ENCODE assay signal across 12 cellular contexts in genomic region chr2:171146633-171147032, GRCh38. TPM values are rescaled to one million over a fixed set of nuclear protein-coding genes. Genes with fewer than 3 reads are reported as not detected.
DNase-seq lines count a peak whose midpoint lies in the region; ATAC-seq, FAIRE-seq and TF ChIP-seq lines count a peak whose summit lies in the region.
"Had no signal": no experiment of that assay in that cellular context is flagged by ENCODE, and none has a peak within 500 bp of the region (broad histone marks: within the 10 kb centered on the region; RNA-seq: fewer than 3 reads in every experiment).

No MANE protein-coding gene starts in this region.

- POLR2A ChIA-PET in MCF 10A (lab: Yijun Ruan, JAX): interaction anchor here (1.1 to 1.5 kb wide), 3 partner anchors 9 to 14 kb away, joined by 3 to 7 read pairs (median 3); no protein-coding TSS in a partner anchor

- H3K27me3 ChIP-seq in breast epithelium (no peaks in the 10 kb centered on the region), SU-DHL-6 (ENCODE audit: low read length) (no peaks in the 10 kb centered on the region), keratinocyte (ENCODE audit: control insufficient read depth, extremely low read depth, insufficient read depth, low read length) (no peaks in the 10 kb centered on the region)

- H3K4me2 ChIP-seq in SU-DHL-6 (ENCODE audit: low read depth, low read length, poor library complexity, severe bottlenecking) (peak overlapping the region; percentile 10), keratinocyte (ENCODE audit: control insufficient read depth, extremely low read depth, insufficient read depth, low read depth, low read length) (peak overlapping the region; percentile 50)

- H3K36me3 ChIP-seq in breast epithelium (no peaks in the 10 kb centered on the region), SU-DHL-6 (ENCODE audit: low read length) (no peaks in the 10 kb centered on the region), keratinocyte (ENCODE audit: control insufficient read depth in 2 of 2, extremely low read depth in 1 of 2, insufficient read depth in 2 of 2, low read length in 2 of 2) (no peaks in the 10 kb centered on the region), urinary bladder (ENCODE audit: insufficient read depth) (no peaks in the 10 kb centered on the region)

- H4K20me1 ChIP-seq in SU-DHL-6 (ENCODE audit: low read depth, low read length) (peaks cover 84% of the 10 kb centered on the region), keratinocyte (ENCODE audit: control insufficient read depth, extremely low read depth, insufficient read depth, low read length) (peaks cover 13% of the 10 kb centered on the region)

- peak overlapping the region; percentile 59 for H3K27ac Mint-ChIP-seq in MCF 10A (ENCODE audit: low read depth, unreplicated experiment)

- H3K4me1 Mint-ChIP-seq in MCF 10A (ENCODE audit: insufficient read depth, unreplicated experiment): peaks cover 26% of the 10 kb centered on the region

- CTCF ChIA-PET in MCF 10A (lab: Yijun Ruan, JAX): no interaction called here

- H3K4me3 ChIP-seq in breast epithelium (no peak overlapping the region), SU-DHL-6 (ENCODE audit: insufficient read depth, low read length, poor library complexity, severe bottlenecking) (no peak overlapping the region), keratinocyte (ENCODE audit: control insufficient read depth in 2 of 3, extremely low read depth in 1 of 3, insufficient read depth in 2 of 3, low read depth in 1 of 3, low read length in 3 of 3) (no peak overlapping the region), urinary bladder (ENCODE audit: low read depth, low read length) (no peak overlapping the region)

- H2AFZ ChIP-seq in SU-DHL-6 (ENCODE audit: low read depth, low read length, severe bottlenecking): no peak overlapping the region
- no peak overlapping the region for H2AFZ ChIP-seq in keratinocyte (ENCODE audit: control insufficient read depth, low read length)

- H3K4me1 ChIP-seq in breast epithelium: peaks cover 0 to 2% of the 10 kb centered on the region in 2 donors
- H3K4me1 ChIP-seq in keratinocyte (ENCODE audit: control insufficient read depth, extremely low read depth, insufficient read depth, low read length): peaks cover 6% of the 10 kb centered on the region
- H3K4me1 ChIP-seq in urinary bladder (ENCODE audit: insufficient read depth): peaks cover 2% of the 10 kb centered on the region

- H3K36me3 Mint-ChIP-seq in MCF 10A (ENCODE audit: insufficient read depth, unreplicated experiment): no peaks in the 10 kb centered on the region

- H3K9me1 ChIP-seq in keratinocyte (ENCODE audit: control insufficient read depth, extremely low read depth, insufficient read depth, low read length): peaks cover 2% of the 10 kb centered on the region

- WGBS in urinary bladder: 78% methylated on average over 1 of the region's 1 CpG

- dilution Hi-C loops in keratinocyte (cut with MboI; ENCODE audit: extremely low pct_ligation_motif_present, low sequenced_read_pairs): no loop called here

- no peaks in the 10 kb centered on the region for H3K9me2 ChIP-seq in SU-DHL-6 (replicated peaks; ENCODE audit: insufficient read depth, low read length)

- no peak overlapping the region for H3K4me3 Mint-ChIP-seq in MCF 10A (ENCODE audit: unreplicated experiment)
- H3K4me3 Mint-ChIP-seq: neural crest cell had no signal

- FAIRE-seq in keratinocyte (lab: Jason Lieb, UNC): peak; percentile 17
- FAIRE-seq in urothelium cell line (lab: Jason Lieb, UNC): no peak

- TF ChIP-seq CTCF in MCF 10A (IDR thresholded peaks at IDR 0.05; ENCODE audit: unreplicated experiment) (no peak), breast epithelium (IDR thresholded peaks at IDR 0.05) (no peak), SU-DHL-6 (IDR thresholded peaks at IDR 0.05; ENCODE audit: insufficient read depth, low read length, poor library complexity, severe bottlenecking) (no peak), keratinocyte (optimal IDR thresholded peaks at IDR 0.05 in 1 of 3, IDR thresholded peaks at IDR 0.05 in 1 of 3, conservative IDR thresholded peaks at IDR 0.05 in 1 of 3; ENCODE audit: extremely low read depth in 1 of 3, insufficient read depth in 2 of 3, low read length in 3 of 3) (no peak)

- intact Hi-C loops in MCF 10A (cut with micrococcal nuclease) (no loop called here), breast epithelium (cut with DNase I; ENCODE audit: low total_unique reads) (no loop called here)

- H3K9me3 Mint-ChIP-seq in MCF 10A (ENCODE audit: unreplicated experiment): peaks cover 6% of the 10 kb centered on the region

- BruUV-seq in MCF 10A (replicated peaks; lab: Mats Ljungman, UMichigan): no TSS peak

- H3F3A ChIP-seq in SU-DHL-6 (ENCODE audit: insufficient read depth): peaks cover 31% of the 10 kb centered on the region

- DNase-seq in MCF 10A (ENCODE audit: unreplicated experiment) (no peak), breast epithelium (ENCODE audit: low spot score in 2 of 2) (no peak), keratinocyte (ENCODE audit: low read depth, low spot score) (no peak), urothelium cell line (ENCODE audit: low spot score) (no peak), AG08396 (ENCODE audit: low spot score) (no peak)
- DNase-seq: ACHN; NCI-H446; stimulated activated CD4-positive, alpha-beta T cell treated with anti-CD3 and anti-CD28 coated beads, Interleukin-4, amount 100 ng/mL, for 4 hours had no signal

- H3K9me3 ChIP-seq in breast epithelium (no peaks in the 10 kb centered on the region), SU-DHL-6 (ENCODE audit: insufficient read depth, low read length) (no peaks in the 10 kb centered on the region), keratinocyte (ENCODE audit: control insufficient read depth, low read depth, low read length) (no peaks in the 10 kb centered on the region)

- no peaks in the 10 kb centered on the region for H3K27me3 Mint-ChIP-seq in MCF 10A (ENCODE audit: insufficient read depth, unreplicated experiment)

- H3K9ac ChIP-seq in SU-DHL-6 (ENCODE audit: low read length): no peak overlapping the region
- H3K9ac ChIP-seq in keratinocyte (ENCODE audit: control insufficient read depth, extremely low read depth, insufficient read depth, low read length): no peak overlapping the region

- H3K27ac ChIP-seq in breast epithelium: peak overlapping the region in 1 of 2 donors; percentile 8
- no peak overlapping the region for H3K27ac ChIP-seq in SU-DHL-6 (ENCODE audit: low read depth, low read length)
- H3K27ac ChIP-seq in keratinocyte (ENCODE audit: control insufficient read depth, insufficient read depth, low read length): no peak overlapping the region
- peak overlapping the region; percentile 10 for H3K27ac ChIP-seq in urinary bladder (ENCODE audit: low read depth)

- no peak for TF ChIP-seq POLR2A in breast epithelium (IDR thresholded peaks at IDR 0.05)

- ATAC-seq in GM18517 (IDR thresholded peaks at IDR 0.05; ENCODE audit: unreplicated experiment): no peak

- H3K79me2 ChIP-seq in SU-DHL-6 (ENCODE audit: insufficient read depth, low read length) (peaks cover 100% of the 10 kb centered on the region), keratinocyte (ENCODE audit: control insufficient read depth, insufficient read depth, low read length) (peaks cover 95% of the 10 kb centered on the region)

RNA-seq across cellular contexts. Expression of gene TLK1, which starts 14.1 kb away (rescaled TPM):
- total RNA-seq in MCF 10A (2022): 59.2 and 60.6 TPM in 2 replicates
- total RNA-seq in breast epithelium: 10 to 100 TPM; 34.1 to 45.7 (median 40.6) TPM
- 9.1 to 14.7 TPM (median 11.9 TPM) in 3 replicates for polyA plus RNA-seq in keratinocyte
- 87.8 TPM for polyA plus RNA-seq in keratinocyte (2011; ENCODE audit: low read depth)
- polyA plus RNA-seq in keratinocyte (2011; cell fraction: cytosol; rRNA removed): 9.8 and 18.7 TPM in 2 replicates
- polyA plus RNA-seq in keratinocyte (2011; cell fraction: nucleus; rRNA removed): 13.7 and 18.4 TPM in 2 replicates
- polyA plus RNA-seq in keratinocyte (2012; ENCODE audit: low replicate concordance): 14.8 and 18.3 TPM in 2 replicates
- polyA minus RNA-seq in keratinocyte: 5.1 to 27.4 TPM (median 7.3 TPM) in 3 replicates
- polyA minus RNA-seq in keratinocyte (2011; cell fraction: cytosol; rRNA and poly(A)+ RNA removed): 16.1 TPM
- 13.7 and 35.8 TPM in 2 replicates for polyA minus RNA-seq in keratinocyte (2011; cell fraction: nucleus; rRNA and poly(A)+ RNA removed)
- total RNA-seq in urinary bladder: 50.9 TPM
- polyA plus RNA-seq in urinary bladder: 23.3 TPM
